1 cellular context compared by ENCODE assay signal in the genomic region with DNA sequence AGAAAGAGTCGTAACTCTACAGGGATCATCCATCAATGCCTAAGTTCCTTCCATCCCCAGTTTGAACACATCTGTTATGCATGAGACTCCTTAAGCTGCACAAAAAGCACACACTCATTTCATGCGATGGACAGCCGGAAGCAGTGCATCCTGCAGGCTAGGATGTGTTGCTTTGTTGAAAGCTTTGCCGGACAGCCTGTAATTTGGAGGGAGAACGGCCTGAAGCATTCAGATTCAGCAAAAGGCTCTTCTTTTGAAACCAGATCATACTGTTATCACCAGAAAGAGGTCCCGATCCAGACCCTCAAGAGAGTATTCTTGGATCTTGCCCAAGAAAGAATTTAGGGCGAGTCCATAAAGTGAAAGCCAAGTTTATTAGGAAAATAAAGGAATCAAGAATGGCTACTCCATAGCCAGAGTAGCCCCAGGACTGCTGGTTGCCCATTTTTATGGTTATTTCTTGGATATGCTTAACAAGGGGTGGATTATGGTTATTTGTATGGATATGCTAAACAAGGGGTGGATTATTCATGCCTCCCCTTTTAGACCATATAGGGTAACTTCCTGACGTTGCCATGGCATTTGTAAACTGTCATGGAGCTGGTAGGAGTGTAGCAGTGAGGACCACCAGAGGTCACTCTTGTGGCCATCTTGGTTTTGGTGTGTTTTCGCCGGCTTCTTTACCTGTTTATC.
TF ChIP-seq lines count a peak whose summit lies in the region.

No MANE protein-coding gene starts in this region.

TF ChIP-seq in IMR-90, 13 proteins besides CTCF, POLR2A, EP300 and RAD21:
- TF ChIP-seq CHD1 (IDR thresholded peaks at IDR 0.05; ENCODE audit: low read depth, low read length) (no peak), CEBPB (IDR thresholded peaks at IDR 0.05; ENCODE audit: low read depth, low read length) (no peak), SMC3 (IDR thresholded peaks at IDR 0.05; ENCODE audit: low read depth, low read length) (no peak), NFE2L2 (IDR thresholded peaks at IDR 0.05; ENCODE audit: low read depth, low read length) (no peak)
